Comparison of ENCODE assay signal across 1 cellular context in genomic region chr22:31588970-31589675, GRCh38.
TF ChIP-seq lines count a peak whose summit lies in the region.

No MANE protein-coding gene starts in this region.

TF ChIP-seq in HepG2, 621 proteins besides CTCF, POLR2A, EP300 and RAD21 (continued from another document and continues in another):
- TF ChIP-seq ZNF12 (CRISPR knock-in tag; IDR thresholded peaks at IDR 0.05): no peak
- TF ChIP-seq KLF12 (CRISPR knock-in tag; IDR thresholded peaks at IDR 0.05; ENCODE audit: borderline replicate concordance): no peak
- TF ChIP-seq ZNF17 (CRISPR knock-in tag; IDR thresholded peaks at IDR 0.05): no peak
- no peak for TF ChIP-seq ZNF766 (CRISPR knock-in tag; IDR thresholded peaks at IDR 0.05; ENCODE audit: borderline replicate concordance)
- peak; percentile 53; the same call in 1 of the 2 replicates for TF ChIP-seq ERF (CRISPR knock-in tag; IDR thresholded peaks at IDR 0.05)
- 0 out of 2 replicates have a peak, but pooled peaks have one; percentile 35 for TF ChIP-seq ZNF710 (CRISPR knock-in tag; IDR thresholded peaks at IDR 0.05; ENCODE audit: borderline replicate concordance)
- TF ChIP-seq KAT2B (IDR thresholded peaks at IDR 0.05; ENCODE audit: borderline replicate concordance, low read depth, low read length): no peak
- no peak for TF ChIP-seq ZNF446 (CRISPR knock-in tag; IDR thresholded peaks at IDR 0.05)
- TF ChIP-seq ZNF501 (CRISPR knock-in tag; IDR thresholded peaks at IDR 0.05): no peak
- TF ChIP-seq ZEB1 (IDR thresholded peaks at IDR 0.05; ENCODE audit: insufficient replicate concordance, low read depth): peak; percentile 44
- no peak for TF ChIP-seq ZSCAN22 (CRISPR knock-in tag; IDR thresholded peaks at IDR 0.05)
- TF ChIP-seq PRPF4 (IDR thresholded peaks at IDR 0.05; ENCODE audit: low read depth, low read length, poor library complexity, severe bottlenecking): no peak
- TF ChIP-seq AGO1 (IDR thresholded peaks at IDR 0.05; ENCODE audit: low read depth, low read length, poor library complexity, severe bottlenecking): no peak
- no peak for TF ChIP-seq E2F2 (CRISPR knock-in tag; IDR thresholded peaks at IDR 0.05; ENCODE audit: borderline replicate concordance)
- TF ChIP-seq ELF1 (CRISPR knock-in tag; IDR thresholded peaks at IDR 0.05): peak; percentile 57; the same call in 1 of the 2 replicates
- 0 out of 2 replicates have a peak, but pooled peaks have one; percentile 46 for TF ChIP-seq PHF8 (CRISPR knock-in tag; IDR thresholded peaks at IDR 0.05)
- no peak for TF ChIP-seq ZFP82 (CRISPR knock-in tag; IDR thresholded peaks at IDR 0.05; ENCODE audit: borderline replicate concordance)
- TF ChIP-seq NR2C2 (CRISPR knock-in tag; IDR thresholded peaks at IDR 0.05; ENCODE audit: borderline replicate concordance): peak; percentile 85
- TF ChIP-seq MAF1 (CRISPR knock-in tag; IDR thresholded peaks at IDR 0.05; ENCODE audit: borderline replicate concordance): no peak
- no peak for TF ChIP-seq ATF6 (CRISPR knock-in tag; conservative IDR thresholded peaks at IDR 0.05)
- TF ChIP-seq TMF1 (CRISPR knock-in tag; IDR thresholded peaks at IDR 0.05; ENCODE audit: low read depth): no peak
- TF ChIP-seq ZUFSP (CRISPR knock-in tag; IDR thresholded peaks at IDR 0.05; ENCODE audit: borderline replicate concordance): no peak
- TF ChIP-seq MZF1 (CRISPR knock-in tag; IDR thresholded peaks at IDR 0.05; ENCODE audit: borderline replicate concordance): no peak
- TF ChIP-seq MEF2D (CRISPR knock-in tag; IDR thresholded peaks at IDR 0.05): no peak
- no peak for TF ChIP-seq BCL3 (CRISPR knock-in tag; IDR thresholded peaks at IDR 0.05)
- TF ChIP-seq ZNF430 (CRISPR knock-in tag; IDR thresholded peaks at IDR 0.05): no peak
- no peak for TF ChIP-seq LRRFIP1 (CRISPR knock-in tag; conservative IDR thresholded peaks at IDR 0.05)
- TF ChIP-seq SIX4 (CRISPR knock-in tag; IDR thresholded peaks at IDR 0.05): no peak
- no peak for TF ChIP-seq RERE (CRISPR knock-in tag; IDR thresholded peaks at IDR 0.05; ENCODE audit: low read depth)
- no peak for TF ChIP-seq KDM6A (CRISPR knock-in tag; IDR thresholded peaks at IDR 0.05; ENCODE audit: low read depth)
- no peak for TF ChIP-seq PAWR (CRISPR knock-in tag; IDR thresholded peaks at IDR 0.05; ENCODE audit: borderline replicate concordance)
- TF ChIP-seq FOSL1 (CRISPR knock-in tag; IDR thresholded peaks at IDR 0.05; ENCODE audit: borderline replicate concordance): no peak
- no peak for TF ChIP-seq KLF9 (CRISPR knock-in tag; IDR thresholded peaks at IDR 0.05; ENCODE audit: low read depth)
- peak; percentile 63; the same call in 1 of the 2 replicates for TF ChIP-seq PPARG (CRISPR knock-in tag; conservative IDR thresholded peaks at IDR 0.05)
- no peak for TF ChIP-seq ZNF841 (CRISPR knock-in tag; IDR thresholded peaks at IDR 0.05; ENCODE audit: borderline replicate concordance)
- TF ChIP-seq ZNF253 (CRISPR knock-in tag; IDR thresholded peaks at IDR 0.05; ENCODE audit: borderline replicate concordance): no peak
- TF ChIP-seq PREB (CRISPR knock-in tag; IDR thresholded peaks at IDR 0.05): no peak
- TF ChIP-seq MTERF4 (CRISPR knock-in tag; IDR thresholded peaks at IDR 0.05): no peak
- TF ChIP-seq ZNF740 (CRISPR knock-in tag; IDR thresholded peaks at IDR 0.05): no peak
- 0 out of 2 replicates have a peak, but pooled peaks have one; percentile 26 for TF ChIP-seq NFIC (IDR thresholded peaks at IDR 0.05; ENCODE audit: low read length)
- TF ChIP-seq KLF16 (CRISPR knock-in tag; IDR thresholded peaks at IDR 0.05): peak in 1 of 2 experiments; percentile 53; a peak in 1 of 4 replicates
- TF ChIP-seq MIXL1 (CRISPR knock-in tag; IDR thresholded peaks at IDR 0.05): 0 out of 2 replicates have a peak, but pooled peaks have one; percentile 67
- no peak for TF ChIP-seq DBP (CRISPR knock-in tag; IDR thresholded peaks at IDR 0.05; ENCODE audit: not compliant biosample characterization)
- TF ChIP-seq FOXC1 (CRISPR knock-in tag; IDR thresholded peaks at IDR 0.05; ENCODE audit: borderline replicate concordance): no peak
